Comparison of ENCODE assay signal across 1 cellular context in the genomic region with DNA sequence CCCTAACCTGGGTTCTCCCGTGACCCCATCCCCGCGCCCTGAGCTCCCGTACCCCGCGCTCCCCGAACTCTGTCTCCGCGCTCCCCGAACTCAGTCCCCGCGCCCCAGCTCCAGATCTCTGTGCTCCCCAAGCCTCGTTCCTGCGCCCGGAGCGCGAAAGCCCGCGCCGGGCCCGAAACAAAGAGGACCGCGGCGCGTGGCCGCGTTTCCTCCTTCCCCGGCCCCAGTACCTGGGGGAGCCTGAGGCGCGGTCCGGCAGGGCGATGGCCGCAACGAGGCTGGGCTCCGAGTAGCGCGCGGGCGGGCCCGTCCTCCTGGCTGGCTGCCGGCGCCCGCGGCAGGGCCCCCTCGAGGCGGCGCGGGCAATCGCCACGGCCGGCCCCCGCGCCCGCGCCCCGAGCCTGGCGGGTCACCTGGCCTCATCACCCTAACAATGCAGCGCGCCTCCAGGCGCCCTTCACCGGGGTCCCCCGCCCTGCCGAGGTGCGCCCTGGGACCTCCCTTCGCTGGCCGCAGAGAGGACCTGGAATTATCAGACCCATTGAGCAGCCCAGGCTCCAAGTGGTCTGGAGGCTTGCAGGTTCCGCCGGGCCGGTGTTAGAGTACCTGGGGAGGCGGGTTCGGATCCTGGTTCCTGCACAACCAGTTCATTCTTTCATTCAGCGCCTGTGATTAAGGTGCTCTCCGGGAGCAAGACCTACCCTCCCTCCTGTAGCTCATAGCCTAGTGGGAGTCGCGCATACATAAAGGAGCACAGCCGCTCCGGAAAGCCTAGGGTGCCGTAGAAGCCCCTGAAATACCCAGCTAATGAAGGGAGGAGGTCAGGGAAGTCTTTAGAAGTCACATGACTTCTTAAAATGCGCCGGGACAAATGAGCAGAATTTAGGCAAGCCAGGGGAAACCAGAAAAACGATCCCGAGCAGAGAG.
TF ChIP-seq lines count a peak whose summit lies in the region.

TNS3 (minus strand) TSS at position 291 of the 927 bp plus-strand sequence. CDS start 142,475 bp downstream, outside the sequence.

TF ChIP-seq in HepG2, 621 proteins besides CTCF, POLR2A, EP300 and RAD21 (continued from another document):
- TF ChIP-seq SNAI1 (CRISPR knock-in tag; IDR thresholded peaks at IDR 0.05; ENCODE audit: borderline replicate concordance): no peak
- no peak for TF ChIP-seq MNT (IDR thresholded peaks at IDR 0.05)
- TF ChIP-seq, protein P1, sequence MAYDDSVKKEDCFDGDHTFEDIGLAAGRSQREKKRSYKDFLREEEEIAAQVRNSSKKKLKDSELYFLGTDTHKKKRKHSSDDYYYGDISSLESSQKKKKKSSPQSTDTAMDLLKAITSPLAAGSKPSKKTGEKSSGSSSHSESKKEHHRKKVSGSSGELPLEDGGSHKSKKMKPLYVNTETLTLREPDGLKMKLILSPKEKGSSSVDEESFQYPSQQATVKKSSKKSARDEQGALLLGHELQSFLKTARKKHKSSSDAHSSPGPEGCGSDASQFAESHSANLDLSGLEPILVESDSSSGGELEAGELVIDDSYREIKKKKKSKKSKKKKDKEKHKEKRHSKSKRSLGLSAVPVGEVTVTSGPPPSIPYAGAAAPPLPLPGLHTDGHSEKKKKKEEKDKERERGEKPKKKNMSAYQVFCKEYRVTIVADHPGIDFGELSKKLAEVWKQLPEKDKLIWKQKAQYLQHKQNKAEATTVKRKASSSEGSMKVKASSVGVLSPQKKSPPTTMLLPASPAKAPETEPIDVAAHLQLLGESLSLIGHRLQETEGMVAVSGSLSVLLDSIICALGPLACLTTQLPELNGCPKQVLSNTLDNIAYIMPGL (CRISPR knock-in tag; IDR thresholded peaks at IDR 0.05; ENCODE audit: borderline replicate concordance in 1 of 2, low read depth in 1 of 2): peak; percentile 18 to 87; a peak in 2 of 4 replicates
- no peak for TF ChIP-seq PRMT3 (CRISPR knock-in tag; IDR thresholded peaks at IDR 0.05; ENCODE audit: borderline replicate concordance, low read depth)
- TF ChIP-seq YEATS2 (CRISPR knock-in tag; IDR thresholded peaks at IDR 0.05; ENCODE audit: borderline replicate concordance): no peak
- TF ChIP-seq ZNF558 (CRISPR knock-in tag; IDR thresholded peaks at IDR 0.05; ENCODE audit: borderline replicate concordance): peak; percentile 72; the same call in 1 of the 2 replicates
- 0 out of 2 replicates have a peak, but pooled peaks have one; percentile 44 for TF ChIP-seq ZNF296 (CRISPR knock-in tag; conservative IDR thresholded peaks at IDR 0.05)
- no peak for TF ChIP-seq TFE3 (CRISPR knock-in tag; IDR thresholded peaks at IDR 0.05)
- TF ChIP-seq ZBTB34 (CRISPR knock-in tag; IDR thresholded peaks at IDR 0.05): no peak
- TF ChIP-seq BRD4 (CRISPR knock-in tag; IDR thresholded peaks at IDR 0.05): peak; percentile 64
- TF ChIP-seq ZKSCAN8 (CRISPR knock-in tag; IDR thresholded peaks at IDR 0.05; ENCODE audit: borderline replicate concordance): no peak
- no peak for TF ChIP-seq ZNF468 (CRISPR knock-in tag; IDR thresholded peaks at IDR 0.05)
- no peak for TF ChIP-seq NAIF1 (CRISPR knock-in tag; IDR thresholded peaks at IDR 0.05; ENCODE audit: borderline replicate concordance)
- TF ChIP-seq FOXO1 (CRISPR knock-in tag; IDR thresholded peaks at IDR 0.05): no peak
- TF ChIP-seq FOXA3 (CRISPR knock-in tag; IDR thresholded peaks at IDR 0.05): no peak
- TF ChIP-seq HNRNPUL1 (IDR thresholded peaks at IDR 0.05; ENCODE audit: low read depth, low read length): no peak
- TF ChIP-seq ELF3 (CRISPR knock-in tag; IDR thresholded peaks at IDR 0.05): no peak
- TF ChIP-seq YEATS4 (CRISPR knock-in tag; IDR thresholded peaks at IDR 0.05; ENCODE audit: borderline replicate concordance): peak; percentile 66
- TF ChIP-seq FOXK1 (CRISPR knock-in tag; IDR thresholded peaks at IDR 0.05; ENCODE audit: borderline replicate concordance, low read depth): no peak
- peak; percentile 73 for TF ChIP-seq MAX (IDR thresholded peaks at IDR 0.05)
- no peak for TF ChIP-seq RBM39 (IDR thresholded peaks at IDR 0.05; ENCODE audit: low read depth, low read length, poor library complexity, severe bottlenecking)
